Comparison of ENCODE assay signal across 8 cellular contexts in the genomic region with DNA sequence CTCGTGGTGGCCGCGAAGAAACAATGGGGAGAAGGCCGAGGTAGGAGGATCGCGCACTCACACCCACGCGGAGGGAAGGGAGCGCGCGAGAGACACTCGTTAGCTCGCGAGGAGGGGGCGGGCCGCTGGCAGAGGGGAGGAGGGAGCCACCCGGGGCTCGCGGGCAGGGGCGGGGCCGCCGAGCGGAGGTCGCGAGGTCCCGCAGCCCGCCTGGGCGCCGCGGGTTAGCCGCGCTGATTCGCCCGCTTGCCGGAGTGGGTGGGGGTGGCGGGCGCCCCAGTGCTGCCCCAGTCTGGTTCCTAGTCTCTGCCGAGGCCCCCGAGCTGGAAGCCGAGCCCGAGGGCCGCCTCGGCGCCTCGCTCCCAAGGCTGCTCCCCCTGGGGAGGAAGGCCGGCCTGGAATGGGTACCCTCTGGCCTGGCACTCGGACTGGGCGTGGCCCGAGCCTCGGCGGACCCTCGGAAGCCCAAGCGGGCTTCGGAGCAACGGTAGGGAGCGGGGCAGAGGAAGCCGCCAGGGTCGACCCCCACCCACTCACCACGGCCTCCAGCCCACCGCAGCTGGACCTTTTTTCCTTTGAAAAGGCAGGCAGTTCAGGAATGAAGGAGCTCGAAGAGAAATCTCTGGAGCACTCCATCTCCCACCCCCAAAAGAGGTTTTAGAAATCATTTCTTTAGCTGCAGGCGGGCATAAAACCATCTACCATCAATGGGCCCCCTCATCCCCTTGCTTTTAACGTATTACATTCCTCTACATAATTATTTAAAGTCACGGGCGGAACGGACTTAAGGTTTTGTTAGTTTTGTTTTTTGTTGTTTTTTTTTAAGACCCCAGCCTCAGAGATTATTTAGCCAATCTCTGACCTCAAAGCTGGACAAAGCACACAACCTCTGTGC.
A peak's percentile ranks its signal among the peaks of the same experiment; 100 is the strongest.
DNase-seq lines count a peak whose midpoint lies in the region; ATAC-seq lines count a peak whose summit lies in the region.

No MANE protein-coding gene starts in this region.

- H3K27ac Mint-ChIP-seq in memory B cell, result no peak overlapping the region

- H3K4me3 Mint-ChIP-seq in memory B cell, result peak overlapping the region; percentile 62

- no peaks in the 10 kb centered on the region for H3K9me3 Mint-ChIP-seq in memory B cell

- H3K4me1 Mint-ChIP-seq in memory B cell, result peaks cover 17% of the 10 kb centered on the region

- DNase-seq in AG20443 (ENCODE audit: low spot score), result peak; percentile 95
- DNase-seq in NCI-H748 treated with DMSO at 0.1 percent for 48 hours (lab: John Stamatoyannopoulos, UW), result peak; percentile 79
- DNase-seq in activated CD8-positive, alpha-beta memory T cell treated with anti-CD3 and anti-CD28 coated beads for 1 hour (ENCODE audit: extremely low read depth in 1 of 2, low read depth in 1 of 2), result peak; percentile 77 to 86
- peak; percentile 86 for DNase-seq in effector CD8-positive, alpha-beta T cell (lab: John Stamatoyannopoulos, UW)
- DNase-seq in memory B cell (ENCODE audit: low spot score in 2 of 2), result peak; percentile 77 to 83
- peak; percentile 84 to 86 (median 86) for DNase-seq in stimulated activated CD4-positive, alpha-beta T cell treated with anti-CD3 and anti-CD28 coated beads, TNF-alpha, amount 100 ng/mL, for 4 hours (ENCODE audit: low read depth in 3 of 3)

- no peaks in the 10 kb centered on the region for H3K27me3 Mint-ChIP-seq in memory B cell

- no peaks in the 10 kb centered on the region for H3K36me3 Mint-ChIP-seq in memory B cell

- ATAC-seq in GM19043 (IDR thresholded peaks at IDR 0.05; ENCODE audit: low read depth, unreplicated experiment) (peak; percentile 54), HG03432 (IDR thresholded peaks at IDR 0.05; ENCODE audit: unreplicated experiment) (peak; percentile 77), memory B cell (ENCODE audit: low read depth) (peak; percentile 73)

Comparison
In these comparisons a context has a peak if more than half of its experiments do, and no peak if none do; other contexts are left out.
1. Peak in every context shown above with its lines: DNase-seq and ATAC-seq.